7 cellular contexts compared by ENCODE assay signal in the genomic region with DNA sequence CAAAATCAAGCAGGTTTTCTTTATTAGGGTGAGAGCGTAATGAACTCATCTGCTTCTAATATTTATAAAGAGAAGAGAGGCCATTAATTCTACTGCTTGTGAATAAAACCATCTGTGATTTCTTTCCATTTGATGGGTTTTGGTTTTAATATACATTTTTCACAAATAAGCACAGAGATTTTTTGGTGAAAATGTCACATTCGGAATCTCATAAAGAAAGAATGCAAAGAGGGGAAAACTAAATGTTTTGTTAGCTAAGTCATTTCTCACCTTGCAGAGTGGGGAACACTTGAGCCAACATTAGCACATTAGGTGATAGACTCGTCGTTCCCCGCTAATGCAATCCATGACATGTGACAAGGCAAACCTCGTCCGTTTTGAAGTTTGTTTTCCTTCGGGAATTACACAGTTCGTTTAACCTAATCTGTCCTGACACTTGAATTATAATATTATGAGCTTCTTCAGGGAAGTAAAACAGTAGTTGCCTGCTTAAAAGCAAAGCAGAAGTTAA.
DNase-seq lines count a peak whose midpoint lies in the region; ATAC-seq and TF ChIP-seq lines count a peak whose summit lies in the region.

No MANE protein-coding gene starts in this region.

- no peaks in the 10 kb centered on the region for H3K36me3 Mint-ChIP-seq in CD8-positive, alpha-beta T cell
- no peaks in the 10 kb centered on the region for H3K36me3 Mint-ChIP-seq in chondrocyte (ENCODE audit: low read depth)

- H3K9me3 Mint-ChIP-seq in CD8-positive, alpha-beta T cell, result no peaks in the 10 kb centered on the region
- no peaks in the 10 kb centered on the region for H3K9me3 Mint-ChIP-seq in chondrocyte (ENCODE audit: low read depth)

- CTCF ChIA-PET in CD8-positive, alpha-beta T cell (lab: Charles Lee), result interaction anchor here (0.6 to 17.0 kb wide), 6 partner anchors 8 to 173 kb away, joined by 3 to 150 read pairs (median 5); no protein-coding TSS in a partner anchor
- CTCF ChIA-PET in IMR-90 (lab: Yijun Ruan, JAX), result interaction anchor here (0.7 to 1.7 kb wide), 2 partner anchors 15 to 19 kb away, joined by 3 to 5 read pairs; no protein-coding TSS in a partner anchor

- peak overlapping the region; percentile 87 for H3K4me3 Mint-ChIP-seq in CD8-positive, alpha-beta T cell
- peak overlapping the region; percentile 67 for H3K4me3 Mint-ChIP-seq in chondrocyte (ENCODE audit: unreplicated experiment)

- H4K8ac ChIP-seq in IMR-90 (ENCODE audit: low read depth in 2 of 2, low read length in 2 of 2), result no peak overlapping the region

- no peak for DNase-seq in CD8-positive, alpha-beta T cell
- DNase-seq in IMR-90, result no peak
- DNase-seq in chondrocyte (ENCODE audit: low spot score), result no peak
- no peak for DNase-seq in RPMI8226
- DNase-seq in effector CD8-positive, alpha-beta T cell (lab: John Stamatoyannopoulos, UW), result no peak

- H4K91ac ChIP-seq in IMR-90 (ENCODE audit: insufficient read depth, low read depth, low read length), result no peak overlapping the region

- no peaks in the 10 kb centered on the region for H3K9me3 ChIP-seq in CD8-positive, alpha-beta T cell (ENCODE audit: low read length)
- H3K9me3 ChIP-seq in IMR-90 (ENCODE audit: control insufficient read depth, insufficient read depth, low read length), result no peaks in the 10 kb centered on the region
- H3K9me3 ChIP-seq in neutrophil, result no peaks in the 10 kb centered on the region

- H3K4me1 ChIP-seq in CD8-positive, alpha-beta T cell (ENCODE audit: insufficient read depth, low read length), result peaks cover 17% of the 10 kb centered on the region
- H3K4me1 ChIP-seq in IMR-90 (ENCODE audit: control insufficient read depth, insufficient read depth, low read length), result peaks cover 2% of the 10 kb centered on the region; the same call in 1 of the 2 replicates
- peaks cover 26 to 32% of the 10 kb centered on the region in 2 experiments for H3K4me1 ChIP-seq in neutrophil (ENCODE audit: control insufficient read depth in 1 of 2, insufficient read depth in 1 of 2, low read depth in 1 of 2, low read length in 1 of 2)

- no peak overlapping the region for H2BK120ac ChIP-seq in IMR-90 (ENCODE audit: low read depth, low read length)

- H2BK15ac ChIP-seq in IMR-90 (ENCODE audit: low read depth, low read length), result no peak overlapping the region

- H3K4me3 ChIP-seq in CD8-positive, alpha-beta T cell (ENCODE audit: low read depth, low read length), result no peak overlapping the region
- H3K4me3 ChIP-seq in IMR-90 (ENCODE audit: insufficient read depth, low read depth, low read length), result peak overlapping the region; percentile 41; the same call in 1 of the 2 replicates
- H3K4me3 ChIP-seq in neutrophil (ENCODE audit: low read depth in 1 of 2, low read length in 1 of 2), result peak overlapping the region; percentile 57 to 64

- no peak for TF ChIP-seq POLR2A in IMR-90 (IDR thresholded peaks at IDR 0.05; ENCODE audit: low read depth, low read length)

- H3K27ac Mint-ChIP-seq in CD8-positive, alpha-beta T cell, result peak overlapping the region; percentile 72
- peak overlapping the region; percentile 89 for H3K27ac Mint-ChIP-seq in chondrocyte (ENCODE audit: unreplicated experiment)

- TF ChIP-seq RAD21 in IMR-90 (IDR thresholded peaks at IDR 0.05; ENCODE audit: low read length), result no peak

- intact Hi-C loops in CD8-positive, alpha-beta T cell (cut with DNase I, micrococcal nuclease), result loop anchor here in 1 of 2 experiments (5.0 kb wide), 1 partner anchor 39 kb away; no protein-coding TSS in a partner anchor
- intact Hi-C loops in IMR-90 (cut with micrococcal nuclease), result no loop called here

- peaks cover 15% of the 10 kb centered on the region for H3K27me3 ChIP-seq in CD8-positive, alpha-beta T cell (ENCODE audit: insufficient read depth, low read length)
- H3K27me3 ChIP-seq in IMR-90 (ENCODE audit: control insufficient read depth, insufficient read depth, low read length), result peaks cover 57% of the 10 kb centered on the region
- H3K27me3 ChIP-seq in neutrophil, result no peaks in the 10 kb centered on the region

- TF ChIP-seq CTCF in CD8-positive, alpha-beta T cell (IDR thresholded peaks at IDR 0.05), result no peak
- TF ChIP-seq CTCF in IMR-90 (conservative IDR thresholded peaks at IDR 0.05; ENCODE audit: low read depth, low read length), result no peak
- no peak for TF ChIP-seq CTCF in chondrocyte (IDR thresholded peaks at IDR 0.05)
- TF ChIP-seq CTCF in neutrophil (IDR thresholded peaks at IDR 0.05), result no peak

- H3K4me1 Mint-ChIP-seq in CD8-positive, alpha-beta T cell (ENCODE audit: low read depth), result peaks cover 32% of the 10 kb centered on the region
- H3K4me1 Mint-ChIP-seq in chondrocyte (ENCODE audit: low read depth), result peaks cover 30% of the 10 kb centered on the region

- H2AFZ ChIP-seq in IMR-90 (replicated peaks; ENCODE audit: low read length, poor library complexity), result no peak overlapping the region

- H3K9ac ChIP-seq in IMR-90 (ENCODE audit: low read depth, low read length), result no peak overlapping the region

- no peaks in the 10 kb centered on the region for H3K79me1 ChIP-seq in IMR-90 (ENCODE audit: low read depth in 1 of 2, low read length in 2 of 2)

- no peak overlapping the region for H3K18ac ChIP-seq in IMR-90 (ENCODE audit: low read depth, low read length)

- dilution Hi-C loops in IMR-90 (cut with HindIII; ENCODE audit: low sequenced_read_pairs, unreplicated experiment), result no loop called here

- no peak overlapping the region for H3K27ac ChIP-seq in CD8-positive, alpha-beta T cell (ENCODE audit: low read depth, low read length)
- H3K27ac ChIP-seq in IMR-90 (ENCODE audit: insufficient read depth, low read length), result no peak overlapping the region
- no peak overlapping the region for H3K27ac ChIP-seq in neutrophil

- 0% methylated on average over 1 of the region's 9 CpGs; no CpG with 5 or more reads in 1 of the 2 experiments for WGBS in IMR-90 (ENCODE audit: extremely low coverage in 2 of 2, insufficient read length in 1 of 2), 2 experiments

- no peak overlapping the region for H3K56ac ChIP-seq in IMR-90 (ENCODE audit: extremely low read depth, insufficient read depth, low read length)

- H3K36me3 ChIP-seq in CD8-positive, alpha-beta T cell (ENCODE audit: insufficient read depth, low read length), result no peaks in the 10 kb centered on the region
- H3K36me3 ChIP-seq in IMR-90 (ENCODE audit: control insufficient read depth, insufficient read depth, low read length) (no peaks in the 10 kb centered on the region), neutrophil (no peaks in the 10 kb centered on the region)

- H2BK20ac ChIP-seq in IMR-90 (ENCODE audit: low read depth, low read length), result no peak overlapping the region

- peak overlapping the region; percentile 73 for H3K4me2 ChIP-seq in IMR-90 (ENCODE audit: low read depth, low read length)

- peaks cover 48% of the 10 kb centered on the region for H3K27me3 Mint-ChIP-seq in CD8-positive, alpha-beta T cell (ENCODE audit: low read depth)
- H3K27me3 Mint-ChIP-seq in chondrocyte (ENCODE audit: low read depth), result peaks cover 4% of the 10 kb centered on the region

- no peak overlapping the region for H2AK5ac ChIP-seq in IMR-90 (ENCODE audit: low read depth, low read length)

- in situ Hi-C loops in IMR-90 (cut with MboI; ENCODE audit: low sequenced_read_pairs), result no loop called here

- no peaks in the 10 kb centered on the region; the same call in 1 of the 2 replicates for H4K20me1 ChIP-seq in IMR-90 (ENCODE audit: insufficient read depth, low read length)

- no peak overlapping the region for H3K4ac ChIP-seq in IMR-90 (ENCODE audit: low read depth, low read length)

- H3K9me1 ChIP-seq in IMR-90 (ENCODE audit: insufficient read depth, low read length), result no peaks in the 10 kb centered on the region

- H3K14ac ChIP-seq in IMR-90 (replicated peaks; ENCODE audit: low read depth, low read length), result no peak overlapping the region

- no peak for ATAC-seq in CD8-positive, alpha-beta T cell
- ATAC-seq in IMR-90 (ENCODE audit: low read depth), result no peak
- no peak for ATAC-seq in GM19397 (IDR thresholded peaks at IDR 0.05; ENCODE audit: unreplicated experiment)

- no TSS peak for BruUV-seq in IMR-90 (replicated peaks; lab: Mats Ljungman, UMichigan)

- no peak overlapping the region for H2AK9ac ChIP-seq in IMR-90 (replicated peaks; ENCODE audit: low read depth, low read length, poor library complexity)

- POLR2A ChIA-PET in CD8-positive, alpha-beta T cell (lab: Charles Lee), result no interaction called here
- POLR2A ChIA-PET in IMR-90 (lab: Charles Lee; ENCODE audit: unreplicated experiment), result no interaction called here

- no peak overlapping the region for H4K5ac ChIP-seq in IMR-90 (ENCODE audit: low read depth, low read length)

- no peak overlapping the region for H2BK5ac ChIP-seq in IMR-90 (ENCODE audit: low read depth, low read length, poor library complexity, severe bottlenecking)

- no peak overlapping the region for H3K23ac ChIP-seq in IMR-90 (ENCODE audit: low read depth, low read length)

TF ChIP-seq in IMR-90, 13 proteins besides CTCF, POLR2A, EP300 and RAD21 (continues in another document):
- TF ChIP-seq NFE2L2 (IDR thresholded peaks at IDR 0.05; ENCODE audit: low read depth, low read length) (no peak), RFX5 (IDR thresholded peaks at IDR 0.05; ENCODE audit: low read depth, low read length) (no peak), FOS (IDR thresholded peaks at IDR 0.05; ENCODE audit: low read depth, low read length) (no peak), BHLHE40 (IDR thresholded peaks at IDR 0.05; ENCODE audit: low read depth, low read length) (no peak), CHD1 (IDR thresholded peaks at IDR 0.05; ENCODE audit: low read depth, low read length) (no peak), MAFK (IDR thresholded peaks at IDR 0.05; ENCODE audit: low read depth, low read length) (no peak), CEBPB (IDR thresholded peaks at IDR 0.05; ENCODE audit: low read depth, low read length) (no peak)
- TF ChIP-seq, protein P1, sequence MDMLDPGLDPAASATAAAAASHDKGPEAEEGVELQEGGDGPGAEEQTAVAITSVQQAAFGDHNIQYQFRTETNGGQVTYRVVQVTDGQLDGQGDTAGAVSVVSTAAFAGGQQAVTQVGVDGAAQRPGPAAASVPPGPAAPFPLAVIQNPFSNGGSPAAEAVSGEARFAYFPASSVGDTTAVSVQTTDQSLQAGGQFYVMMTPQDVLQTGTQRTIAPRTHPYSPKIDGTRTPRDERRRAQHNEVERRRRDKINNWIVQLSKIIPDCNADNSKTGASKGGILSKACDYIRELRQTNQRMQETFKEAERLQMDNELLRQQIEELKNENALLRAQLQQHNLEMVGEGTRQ (IDR thresholded peaks at IDR 0.05; ENCODE audit: low read depth, low read length), result no peak
- TF ChIP-seq, protein P2, sequence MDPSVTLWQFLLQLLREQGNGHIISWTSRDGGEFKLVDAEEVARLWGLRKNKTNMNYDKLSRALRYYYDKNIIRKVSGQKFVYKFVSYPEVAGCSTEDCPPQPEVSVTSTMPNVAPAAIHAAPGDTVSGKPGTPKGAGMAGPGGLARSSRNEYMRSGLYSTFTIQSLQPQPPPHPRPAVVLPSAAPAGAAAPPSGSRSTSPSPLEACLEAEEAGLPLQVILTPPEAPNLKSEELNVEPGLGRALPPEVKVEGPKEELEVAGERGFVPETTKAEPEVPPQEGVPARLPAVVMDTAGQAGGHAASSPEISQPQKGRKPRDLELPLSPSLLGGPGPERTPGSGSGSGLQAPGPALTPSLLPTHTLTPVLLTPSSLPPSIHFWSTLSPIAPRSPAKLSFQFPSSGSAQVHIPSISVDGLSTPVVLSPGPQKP (IDR thresholded peaks at IDR 0.05; ENCODE audit: borderline replicate concordance, low read depth, low read length), result no peak
